Comparison of ENCODE assay signal across 8 cellular contexts in the genomic region with DNA sequence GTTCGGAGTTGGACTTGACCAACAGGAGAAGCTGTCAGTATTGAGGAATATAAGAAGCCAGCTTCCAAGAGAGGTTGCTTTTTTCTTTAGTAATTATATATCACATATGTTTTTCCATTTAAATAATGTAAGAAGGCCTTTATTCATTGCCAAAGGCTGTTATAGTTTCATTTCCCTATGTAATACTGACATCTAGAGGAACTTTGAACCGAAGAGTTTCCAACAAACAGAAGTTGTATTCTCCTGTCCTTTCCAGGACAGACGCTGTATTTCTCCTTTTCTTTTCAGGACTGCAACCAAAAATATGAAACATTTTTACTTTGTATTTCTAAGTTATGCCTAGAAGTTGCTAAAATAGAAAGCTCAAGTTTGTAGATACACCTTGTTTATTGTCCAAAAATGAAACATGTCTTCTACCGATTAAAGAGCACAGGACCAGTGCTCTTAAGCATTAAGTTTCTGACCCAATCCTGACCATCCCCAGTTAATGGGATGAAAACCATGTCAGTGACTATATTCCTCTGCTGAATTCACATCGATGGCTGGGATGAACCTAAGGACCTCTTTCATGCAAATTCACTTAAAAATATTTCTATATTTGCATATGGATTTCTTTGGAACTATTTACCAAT. TPM values are rescaled to one million over a fixed set of nuclear protein-coding genes. Genes with fewer than 3 reads are reported as not detected.
A peak's percentile ranks its signal among the peaks of the same experiment; 100 is the strongest.
DNase-seq lines count a peak whose midpoint lies in the region; ATAC-seq and TF ChIP-seq lines count a peak whose summit lies in the region.

No MANE protein-coding gene starts in this region.

- H3K36me3 Mint-ChIP-seq in chondrocyte (ENCODE audit: low read depth): no peaks in the 10 kb centered on the region

- no peaks in the 10 kb centered on the region for H3K4me1 Mint-ChIP-seq in chondrocyte (ENCODE audit: low read depth)

- no peak for ATAC-seq in HG02588 (IDR thresholded peaks at IDR 0.05; ENCODE audit: unreplicated experiment)
- ATAC-seq in GM18505 (IDR thresholded peaks at IDR 0.05; ENCODE audit: unreplicated experiment): no peak

- H3K79me2 ChIP-seq in osteoblast (ENCODE audit: insufficient read depth, low read length): no peaks in the 10 kb centered on the region

- in situ Hi-C loops in GM13977 (cut with MboI; ENCODE audit: low pct_unique_long_range_greater_than_20kb, low sequenced_read_pairs, unreplicated experiment): no loop called here

- no peak overlapping the region for H3K4me3 Mint-ChIP-seq in chondrocyte (ENCODE audit: unreplicated experiment)

- no peak overlapping the region for H3K27ac ChIP-seq in osteoblast (ENCODE audit: low read depth, low read length)

- no peak for TF ChIP-seq POLR2A in GM18505 (IDR thresholded peaks at IDR 0.05; ENCODE audit: borderline replicate concordance, extremely low read depth, insufficient read depth, insufficient read length)

- TF ChIP-seq CTCF in GM13977 (IDR thresholded peaks at IDR 0.05; ENCODE audit: extremely low read depth, insufficient read depth, missing control alignments) (peak; percentile 38), chondrocyte (IDR thresholded peaks at IDR 0.05) (peak; percentile 86), osteoblast (IDR thresholded peaks at IDR 0.05; ENCODE audit: extremely low read depth, low read depth, low read length) (peak; percentile 67)

- no peak overlapping the region for H2AFZ ChIP-seq in osteoblast (ENCODE audit: low read length)

- H3K4me3 ChIP-seq in osteoblast (ENCODE audit: insufficient read depth, low read length): no peak overlapping the region

- DNase-seq in GM13977 (ENCODE audit: low spot score) (peak; percentile 59), NCI-H446 treated with DMSO at 0.1 percent for 48 hours (lab: John Stamatoyannopoulos, UW) (peak; percentile 38), chondrocyte (ENCODE audit: low spot score) (no peak), osteoblast (ENCODE audit: insufficient read length, low spot score, missing footprints) (no peak), epidermal melanocyte (ENCODE audit: insufficient read length, low spot score) (no peak)
- no peak for DNase-seq in activated CD4-positive, CD25-positive, alpha-beta regulatory T cell treated with anti-CD3 and anti-CD28 coated beads, Interleukin-2, amount 50 U/mL, for 72 hours

- H3K27me3 Mint-ChIP-seq in chondrocyte (ENCODE audit: low read depth): peaks cover 2% of the 10 kb centered on the region

- no peaks in the 10 kb centered on the region for H4K20me1 ChIP-seq in osteoblast (ENCODE audit: insufficient read depth, low read length)

- H3K9me3 Mint-ChIP-seq in chondrocyte (ENCODE audit: low read depth): no peaks in the 10 kb centered on the region

- no peaks in the 10 kb centered on the region for H3K27me3 ChIP-seq in osteoblast (ENCODE audit: insufficient read depth, low read length)

- no peak overlapping the region for H3K27ac Mint-ChIP-seq in chondrocyte (ENCODE audit: unreplicated experiment)

- peak overlapping the region; percentile 14 for H3K4me2 ChIP-seq in osteoblast (ENCODE audit: insufficient read depth, low read length)

- no peaks in the 10 kb centered on the region for H3K9me3 ChIP-seq in osteoblast (ENCODE audit: low read depth, low read length)

- no peaks in the 10 kb centered on the region for H3K4me1 ChIP-seq in osteoblast (ENCODE audit: insufficient read depth, low read length)

- H3K36me3 ChIP-seq in osteoblast (ENCODE audit: insufficient read depth, low read length): no peaks in the 10 kb centered on the region

RNA-seq across cellular contexts. Expression of a gene that starts 55.1 kb away (rescaled TPM):
- total RNA-seq in chondrocyte: 0.99 to 1.1 TPM (median 1.00 TPM) in 3 replicates
- total RNA-seq in osteoblast: 0.36 and 0.88 TPM in 2 replicates

Comparison
In these comparisons a context has a peak if more than half of its experiments do, and no peak if none do; other contexts are left out.
1. DNase-seq: peak in GM13977 (single experiment) and NCI-H446 treated with DMSO at 0.1 percent for 48 hours (single experiment); none in chondrocyte (single experiment), osteoblast (single experiment), epidermal melanocyte (single experiment) and activated CD4-positive, CD25-positive, alpha-beta regulatory T cell treated with anti-CD3 and anti-CD28 coated beads, Interleukin-2, amount 50 U/mL, for 72 hours (single experiment).
2. Peak in every context shown above with its lines, with median percentiles within 50 percentile points of each other: CTCF ChIP-seq.